8 cellular contexts compared by ENCODE assay signal in genomic region chr14:72892879-72893635, GRCh38. TPM values are rescaled to one million over a fixed set of nuclear protein-coding genes. Genes with fewer than 3 reads are reported as not detected.
DNase-seq lines count a peak whose midpoint lies in the region; ATAC-seq and TF ChIP-seq lines count a peak whose summit lies in the region.

No MANE protein-coding gene starts in this region.

- H3K9me3 ChIP-seq in HUES64 (ENCODE audit: insufficient read depth, low read depth, low read length) (no peaks in the 10 kb centered on the region), upper lobe of right lung (no peaks in the 10 kb centered on the region)

- under 1% methylated on average over 68 of the region's 68 CpGs for WGBS in HUES64

- no peak overlapping the region for H3K9ac ChIP-seq in HUES64 (ENCODE audit: low read depth, low read length)

- H3K27me3 Mint-ChIP-seq in natural killer cell (ENCODE audit: low read depth in 2 of 2), result peaks cover 42 to 61% of the 10 kb centered on the region in 2 donors

- peaks cover 79% of the 10 kb centered on the region for H3K27me3 ChIP-seq in HUES64 (ENCODE audit: insufficient read depth, low read length)
- H3K27me3 ChIP-seq in upper lobe of right lung, result peaks cover 50% of the 10 kb centered on the region

- DNase-seq in activated naive CD4-positive, alpha-beta T cell treated with Interleukin-2 at 50 U/mL for 16 hours, result peak; percentile 30
- DNase-seq in activated naive CD4-positive, alpha-beta T cell (lab: John Stamatoyannopoulos, UW), result no peak
- DNase-seq in activated T-cell treated with anti-CD3 and anti-CD28 coated beads for 1 hour (ENCODE audit: low read depth) (peak; percentile 11), fibroblast of mammary gland (ENCODE audit: low read depth) (no peak), natural killer cell (peak; percentile 25), upper lobe of right lung (peak; percentile 67)

- H3K36me3 Mint-ChIP-seq in natural killer cell, result no peaks in the 10 kb centered on the region

- H3K27ac ChIP-seq in HUES64 (ENCODE audit: low read depth, low read length), result no peak overlapping the region
- no peak overlapping the region for H3K27ac ChIP-seq in upper lobe of right lung

- intact Hi-C loops in natural killer cell (cut with micrococcal nuclease), result loop anchor here (5.0 kb wide), 1 partner anchor 301 kb away; no protein-coding TSS in a partner anchor
- intact Hi-C loops in upper lobe of right lung (cut with DNase I), result no loop called here

- no peaks in the 10 kb centered on the region for H3K9me3 Mint-ChIP-seq in natural killer cell

- H3K36me3 ChIP-seq in HUES64 (ENCODE audit: insufficient read depth, low read length) (no peaks in the 10 kb centered on the region), upper lobe of right lung (no peaks in the 10 kb centered on the region)

- H3K4me1 ChIP-seq in HUES64 (ENCODE audit: insufficient read depth, low read length) (peaks cover 53% of the 10 kb centered on the region), upper lobe of right lung (peaks cover 22% of the 10 kb centered on the region)

- H3K4me3 Mint-ChIP-seq in natural killer cell, result peak overlapping the region; percentile 95

- H3K4me3 ChIP-seq in HUES64 (ENCODE audit: low read length) (peak overlapping the region; percentile 70), fibroblast of mammary gland (ENCODE audit: control insufficient read depth, low read depth, low read length) (peak overlapping the region; percentile 86), upper lobe of right lung (peak overlapping the region; percentile 90)

- no peak for TF ChIP-seq CTCF in fibroblast of mammary gland (conservative IDR thresholded peaks at IDR 0.05; ENCODE audit: control insufficient read depth, insufficient read depth, low read depth, low read length)
- TF ChIP-seq CTCF in natural killer cell (IDR thresholded peaks at IDR 0.05), result no peak
- no peak for TF ChIP-seq CTCF in upper lobe of right lung (IDR thresholded peaks at IDR 0.05)

- peak overlapping the region; percentile 64 to 71 for H3K27ac Mint-ChIP-seq in natural killer cell

- ATAC-seq in natural killer cell, result peak in 1 of 3 donors; percentile 4
- peak; percentile 9 for ATAC-seq in upper lobe of right lung
- ATAC-seq in HG02938 (IDR thresholded peaks at IDR 0.05; ENCODE audit: unreplicated experiment), result no peak

- peaks cover 26 to 29% of the 10 kb centered on the region in 2 donors for H3K4me1 Mint-ChIP-seq in natural killer cell

RNA-seq across cellular contexts. Expression of gene DPF3, which starts 0.8 kb away (rescaled TPM):
- 0.30 TPM for polyA plus RNA-seq in HUES64 (2013, experiment 1 of 2)
- 0.57 TPM for polyA plus RNA-seq in HUES64 (2013, experiment 2 of 2)
- total RNA-seq in natural killer cell (1 to 10 TPM; 1.4 to 1.8 (median 1.4) TPM), upper lobe of right lung (0.90 TPM)

RNA-seq across cellular contexts. Expression of gene DCAF4, which starts 33.2 kb away (rescaled TPM):
- polyA plus RNA-seq in HUES64 (2013, experiment 1 of 2), result 10.7 TPM
- 10.1 TPM for polyA plus RNA-seq in HUES64 (2013, experiment 2 of 2)
- total RNA-seq in natural killer cell (10 to 100 TPM in 2 of 3 donors, 1 to 10 TPM in 1; 4.6 to 18.6 (median 16.5) TPM), upper lobe of right lung (21.1 TPM)

Comparison
In these comparisons a context has a peak if more than half of its experiments do, and no peak if none do; other contexts are left out.
1. DNase-seq: peak in activated naive CD4-positive, alpha-beta T cell treated with Interleukin-2 at 50 U/mL for 16 hours (single experiment), activated T-cell treated with anti-CD3 and anti-CD28 coated beads for 1 hour (single experiment), natural killer cell (single experiment) and upper lobe of right lung (single experiment); none in activated naive CD4-positive, alpha-beta T cell (0 of 4) and fibroblast of mammary gland (single experiment).
2. Peak in every context shown above with its lines, with median percentiles within 50 percentile points of each other: H3K4me3 ChIP-seq.